1 cellular context compared by ENCODE assay signal in the genomic region with DNA sequence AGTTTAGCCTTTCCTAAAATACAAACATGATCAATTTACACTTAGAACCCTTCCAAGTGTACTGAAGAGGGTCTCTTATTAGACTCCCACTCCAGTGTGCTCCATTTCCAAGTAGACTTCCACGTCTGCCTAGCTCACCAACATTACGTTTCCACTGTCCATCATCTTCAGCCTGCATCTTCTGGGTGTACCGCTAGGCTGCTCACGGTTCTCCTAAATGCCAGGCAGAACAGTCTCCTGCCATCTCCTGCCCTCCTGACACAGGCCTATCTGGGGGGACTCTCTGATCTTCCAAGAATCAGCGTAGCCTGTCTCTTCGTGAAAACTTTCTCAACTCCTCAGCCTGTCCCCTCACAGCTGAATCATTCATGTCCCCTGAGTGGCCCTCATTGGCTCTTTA.
TF ChIP-seq lines count a peak whose summit lies in the region.

No MANE protein-coding gene starts in this region.

TF ChIP-seq in K562, 482 proteins besides CTCF, POLR2A, EP300 and RAD21:
- TF ChIP-seq NFIX (CRISPR knock-in tag; IDR thresholded peaks at IDR 0.05; ENCODE audit: low read depth) (no peak), MAFK (IDR thresholded peaks at IDR 0.05; ENCODE audit: low read length) (no peak), KDM1A (IDR thresholded peaks at IDR 0.05) (no peak), STAT5A (IDR thresholded peaks at IDR 0.05; ENCODE audit: borderline replicate concordance, low read length) (no peak), RAD51 (IDR thresholded peaks at IDR 0.05; ENCODE audit: borderline replicate concordance, low read depth) (no peak)
- TF ChIP-seq, protein P1, sequence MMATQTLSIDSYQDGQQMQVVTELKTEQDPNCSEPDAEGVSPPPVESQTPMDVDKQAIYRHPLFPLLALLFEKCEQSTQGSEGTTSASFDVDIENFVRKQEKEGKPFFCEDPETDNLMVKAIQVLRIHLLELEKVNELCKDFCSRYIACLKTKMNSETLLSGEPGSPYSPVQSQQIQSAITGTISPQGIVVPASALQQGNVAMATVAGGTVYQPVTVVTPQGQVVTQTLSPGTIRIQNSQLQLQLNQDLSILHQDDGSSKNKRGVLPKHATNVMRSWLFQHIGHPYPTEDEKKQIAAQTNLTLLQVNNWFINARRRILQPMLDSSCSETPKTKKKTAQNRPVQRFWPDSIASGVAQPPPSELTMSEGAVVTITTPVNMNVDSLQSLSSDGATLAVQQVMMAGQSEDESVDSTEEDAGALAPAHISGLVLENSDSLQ (IDR thresholded peaks at IDR 0.05) = peak; percentile 51
